Comparison of ENCODE assay signal across 34 cellular contexts in the genomic region with DNA sequence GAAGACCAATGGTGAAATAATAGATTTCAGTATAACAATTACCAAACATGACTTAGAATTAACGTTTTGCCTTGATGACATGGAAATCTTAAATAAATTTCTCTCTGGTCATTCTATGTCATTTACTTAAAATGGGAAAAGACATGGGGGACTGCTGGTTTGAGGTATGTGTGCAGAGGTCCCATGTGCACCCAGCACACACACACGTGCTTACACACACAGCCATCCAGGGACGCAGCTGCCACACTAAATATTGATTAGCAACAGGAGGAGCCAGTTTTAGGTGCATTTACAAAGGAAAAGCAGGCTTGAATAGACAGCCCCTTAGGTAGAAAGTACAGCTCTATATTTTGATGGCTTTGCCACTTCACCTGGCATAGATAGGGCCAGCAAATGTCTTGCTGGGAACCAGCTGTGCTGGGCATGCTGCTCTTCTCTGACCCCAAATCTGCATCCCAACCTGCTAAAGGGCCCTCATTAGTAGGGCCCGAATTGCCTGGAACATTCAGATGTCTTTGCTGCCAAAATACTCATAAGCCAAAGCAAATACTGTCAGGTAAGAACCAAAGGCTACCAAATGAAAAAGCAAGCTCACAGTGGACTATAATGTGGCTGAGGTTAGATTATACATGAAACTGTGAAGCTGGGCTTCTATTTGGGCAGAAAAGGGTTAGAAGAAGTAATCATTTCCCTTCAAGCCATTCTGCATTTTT.
"Had no signal": no experiment of that assay in that cellular context is flagged by ENCODE, and none has a peak within 500 bp of the region (broad histone marks: within the 10 kb centered on the region; RNA-seq: fewer than 3 reads in every experiment).

No MANE protein-coding gene starts in this region.

- H3K4me3 ChIP-seq: Peyer's patch had no signal

- ATAC-seq: activated CD8-positive, alpha-beta memory T cell treated with anti-CD3 and anti-CD28 coated beads, Interleukin-2, amount 10 ng/mL, durations not matched to agents 7 days and 5 days; activated naive CD8-positive, alpha-beta T cell treated with anti-CD3 and anti-CD28 coated beads, Interleukin-2, amount 50 U/mL, for 24 hours; PC-3; Right ventricle myocardium inferior; SK-N-SH treated with all-trans-retinoic acid at 6 μM for 48 hours had no signal

- H3K4me1 ChIP-seq: Peyer's patch had no signal

- H3K27ac ChIP-seq: brain microvascular endothelial cell, KMS-11, Peyer's patch had no signal

- H3K27me3 ChIP-seq: brain microvascular endothelial cell, Peyer's patch had no signal

- H3K36me3 ChIP-seq: brain microvascular endothelial cell, Peyer's patch, WERI-Rb-1 had no signal

- H3K9me3 ChIP-seq: Peyer's patch had no signal

- H3K4me2 ChIP-seq: KMS-11 had no signal

- DNase-seq: activated CD4-positive, alpha-beta memory T cell treated with anti-CD3 and anti-CD28 coated beads, Interleukin-2, amount 10 ng/mL, durations not matched to agents 7 days and 5 days; activated CD4-positive, alpha-beta T cell treated with anti-CD3 and anti-CD28 coated beads for 1 hour; activated CD4-positive, alpha-beta T cell treated with anti-CD3 and anti-CD28 coated beads for 48 hours; activated CD4-positive, CD25-positive, alpha-beta regulatory T cell; activated CD8-positive, alpha-beta memory T cell treated with anti-CD3 and anti-CD28 coated beads for 24 hours; activated CD8-positive, alpha-beta memory T cell treated with anti-CD3 and anti-CD28 coated beads, Interleukin-2, amount 10 ng/mL, durations not matched to agents 7 days and 5 days; activated CD8-positive, alpha-beta memory T cell treated with anti-CD3 and anti-CD28 coated beads, Interleukin-2, amount 50 U/mL, for 48 hours; activated effector memory CD4-positive, alpha-beta T cell treated with Interleukin-2 at 50 U/mL for 16 hours; activated naive CD4-positive, alpha-beta T cell treated with anti-CD3 and anti-CD28 coated beads, Interleukin-2, amount 10 ng/mL, durations not matched to agents 7 days and 5 days; activated naive CD8-positive, alpha-beta T cell treated with anti-CD3 and anti-CD28 coated beads, Interleukin-2, amount 50 U/mL, for 24 hours; activated T-cell treated with anti-CD3 and anti-CD28 coated beads, Interleukin-2, amount 50 U/mL, for 48 hours; aorta; brain microvascular endothelial cell; central memory CD4-positive, alpha-beta T cell; MM.1S; NCI-H1105; NCI-H1417 treated with DMSO at 0.1 percent for 48 hours; NCI-H187 treated with DMSO at 0.1 percent for 48 hours; NCI-H2081; NCI-H510A treated with DMSO at 0.1 percent for 48 hours; NCI-H526 treated with DMSO at 0.1 percent for 48 hours; NK-92 treated with Interleukin-12 subunit alpha and Interleukin-12 subunit beta, amount 100 ng/mL, for 24 hours; PC-3; Peyer's patch; RPMI8226; SIG-M5; SW 1271; T-helper 1 cell; T-helper 2 cell; T-helper 9 cell; WERI-Rb-1 had no signal

- H3K9ac ChIP-seq: KMS-11 had no signal
